Comparison of ENCODE assay signal across 8 cellular contexts in genomic region chr1:151281225-151281968, GRCh38. TPM values are rescaled to one million over a fixed set of nuclear protein-coding genes. Genes with fewer than 3 reads are reported as not detected.
DNase-seq lines count a peak whose midpoint lies in the region; ATAC-seq, FAIRE-seq and TF ChIP-seq lines count a peak whose summit lies in the region.

No MANE protein-coding gene starts in this region.

- no peak for TF ChIP-seq EP300 in A549 (IDR thresholded peaks at IDR 0.05)

- POLR2A ChIA-PET in A549 (lab: Yijun Ruan, JAX) = interaction anchor here (0.8 to 1.6 kb wide), 16 partner anchors 8 to 163 kb away, joined by 3 to 18 read pairs (median 4); partner anchors contain the start of genes PI4KB, PSMB4, PSMD4 and VPS72

- peak overlapping the region; percentile 88 to 96 (median 90) for H3K9ac ChIP-seq in skeletal muscle tissue (ENCODE audit: low read depth in 1 of 3, low read length in 3 of 3)

- ATAC-seq in A549 (peak; percentile 67 to 73), GM18868 (IDR thresholded peaks at IDR 0.05; ENCODE audit: unreplicated experiment) (peak; percentile 23), HG03108 (IDR thresholded peaks at IDR 0.05; ENCODE audit: unreplicated experiment) (peak; percentile 35)

- CTCF ChIA-PET in A549 (lab: Yijun Ruan, JAX) = interaction anchor here (0.6 to 1.9 kb wide), 18 partner anchors 9 to 456 kb away, joined by 3 to 13 read pairs (median 4); partner anchors contain the start of gene PSMD4

- intact Hi-C loops in breast epithelium (cut with DNase I; ENCODE audit: low total_unique reads) = loop anchor here (5.0 kb wide), 1 partner anchor 1129 kb away; no protein-coding TSS in a partner anchor

- H3K27me3 ChIP-seq in breast epithelium (no peaks in the 10 kb centered on the region), skeletal muscle tissue (ENCODE audit: control insufficient read depth in 3 of 3, insufficient read depth in 3 of 3, low read length in 3 of 3) (no peaks in the 10 kb centered on the region)

- peak overlapping the region; percentile 75 for H3K4me3 ChIP-seq in A549
- H3K4me3 ChIP-seq in breast epithelium = peak overlapping the region; percentile 76 to 92 (median 79)
- H3K4me3 ChIP-seq in iPS-18c (ENCODE audit: insufficient read depth, low read depth, low read length) = peak overlapping the region; percentile 88
- H3K4me3 ChIP-seq in skeletal muscle tissue (ENCODE audit: low read length in 3 of 3) = peak overlapping the region; percentile 77 to 100 (median 80)

- DNase-seq in A549 (ENCODE audit: low read depth in 1 of 2, low spot score in 1 of 2) (peak; percentile 96 to 99), NCI-H2196 (lab: John Stamatoyannopoulos, UW; ENCODE audit: unreplicated experiment) (peak; percentile 97), breast epithelium (ENCODE audit: low spot score in 2 of 2) (peak; percentile 96 to 99)

- peaks cover 13% of the 10 kb centered on the region for H3K4me1 ChIP-seq in A549
- H3K4me1 ChIP-seq in breast epithelium = peaks cover 7 to 11% of the 10 kb centered on the region in 2 donors
- peaks cover 15 to 36% (median 24%) of the 10 kb centered on the region in 3 donors for H3K4me1 ChIP-seq in skeletal muscle tissue (ENCODE audit: control insufficient read depth in 3 of 3, insufficient read depth in 3 of 3, low read length in 3 of 3)

- H3K36me3 ChIP-seq in breast epithelium = no peaks in the 10 kb centered on the region
- H3K36me3 ChIP-seq in skeletal muscle tissue (ENCODE audit: control insufficient read depth in 3 of 3, insufficient read depth in 3 of 3, low read length in 3 of 3) = peaks cover 6 to 13% (median 6%) of the 10 kb centered on the region in 3 donors

- no peak for TF ChIP-seq RAD21 in A549 (conservative IDR thresholded peaks at IDR 0.05 in 1 of 2, IDR thresholded peaks at IDR 0.05 in 1 of 2)

- TF ChIP-seq POLR2A in A549 (IDR thresholded peaks at IDR 0.05; ENCODE audit: low read length) (peak; percentile 15; the same call in 1 of the 2 replicates), breast epithelium (IDR thresholded peaks at IDR 0.05) (peak; percentile 66)

- H3K27ac ChIP-seq in A549 (peak overlapping the region; percentile 90 to 92), VCaP (peak overlapping the region; percentile 92), breast epithelium (peak overlapping the region; percentile 99 to 100), skeletal muscle tissue (ENCODE audit: low read depth, low read length) (peak overlapping the region; percentile 98)

- TF ChIP-seq CTCF in A549 (IDR thresholded peaks at IDR 0.05) (no peak), VCaP (conservative IDR thresholded peaks at IDR 0.05) (no peak), breast epithelium (IDR thresholded peaks at IDR 0.05) (peak in 2 of 3 donors; percentile 40 to 47)

- H3K4me2 ChIP-seq in A549 = peak overlapping the region; percentile 78

- H3K9me3 ChIP-seq in A549 (no peaks in the 10 kb centered on the region), breast epithelium (no peaks in the 10 kb centered on the region), iPS-18c (ENCODE audit: control insufficient read depth, insufficient read depth, low read length) (no peaks in the 10 kb centered on the region), skeletal muscle tissue (ENCODE audit: control insufficient read depth in 3 of 3, low read length in 3 of 3) (no peaks in the 10 kb centered on the region)

- FAIRE-seq in A549 (lab: Jason Lieb, UNC) = no peak

- WGBS in A549 (ENCODE audit: missing lambda C conversion rate) = 1% methylated on average over 48 of the region's 48 CpGs

TF ChIP-seq in A549, 52 proteins besides CTCF, POLR2A, EP300 and RAD21 (continues in another document):
- peak; percentile 64; the same call in 1 of the 2 replicates for TF ChIP-seq MAZ (IDR thresholded peaks at IDR 0.05; ENCODE audit: borderline replicate concordance, low read depth, low read length)
- no peak for TF ChIP-seq PBX3 (IDR thresholded peaks at IDR 0.05)
- peak; percentile 75 for TF ChIP-seq HOXB5 (CRISPR knock-in tag; IDR thresholded peaks at IDR 0.05)
- no peak for TF ChIP-seq CBX8 (IDR thresholded peaks at IDR 0.05)
- TF ChIP-seq, protein P1, sequence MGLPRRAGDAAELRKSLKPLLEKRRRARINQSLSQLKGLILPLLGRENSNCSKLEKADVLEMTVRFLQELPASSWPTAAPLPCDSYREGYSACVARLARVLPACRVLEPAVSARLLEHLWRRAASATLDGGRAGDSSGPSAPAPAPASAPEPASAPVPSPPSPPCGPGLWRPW (IDR thresholded peaks at IDR 0.05) = no peak
- TF ChIP-seq RCOR1 (IDR thresholded peaks at IDR 0.05; ENCODE audit: low read depth, low read length) = no peak
- TF ChIP-seq RARB (CRISPR knock-in tag; IDR thresholded peaks at IDR 0.05) = no peak
- TF ChIP-seq POLR2AphosphoS2 (conservative IDR thresholded peaks at IDR 0.05; ENCODE audit: low read length) = no peak
- TF ChIP-seq NFE2L2 (conservative IDR thresholded peaks at IDR 0.05; ENCODE audit: low read length) = no peak
- peak; percentile 25; the same call in 1 of the 2 replicates for TF ChIP-seq TP53 (CRISPR knock-in tag; IDR thresholded peaks at IDR 0.05)
- TF ChIP-seq BHLHE40 (IDR thresholded peaks at IDR 0.05; ENCODE audit: low read depth, low read length) = peak; percentile 82
- no peak for TF ChIP-seq SREBF2 (IDR thresholded peaks at IDR 0.05)
- no peak for TF ChIP-seq KDM5A (IDR thresholded peaks at IDR 0.05)
- no peak for TF ChIP-seq ZSCAN20 (CRISPR knock-in tag; IDR thresholded peaks at IDR 0.05)
- TF ChIP-seq, protein P2, sequence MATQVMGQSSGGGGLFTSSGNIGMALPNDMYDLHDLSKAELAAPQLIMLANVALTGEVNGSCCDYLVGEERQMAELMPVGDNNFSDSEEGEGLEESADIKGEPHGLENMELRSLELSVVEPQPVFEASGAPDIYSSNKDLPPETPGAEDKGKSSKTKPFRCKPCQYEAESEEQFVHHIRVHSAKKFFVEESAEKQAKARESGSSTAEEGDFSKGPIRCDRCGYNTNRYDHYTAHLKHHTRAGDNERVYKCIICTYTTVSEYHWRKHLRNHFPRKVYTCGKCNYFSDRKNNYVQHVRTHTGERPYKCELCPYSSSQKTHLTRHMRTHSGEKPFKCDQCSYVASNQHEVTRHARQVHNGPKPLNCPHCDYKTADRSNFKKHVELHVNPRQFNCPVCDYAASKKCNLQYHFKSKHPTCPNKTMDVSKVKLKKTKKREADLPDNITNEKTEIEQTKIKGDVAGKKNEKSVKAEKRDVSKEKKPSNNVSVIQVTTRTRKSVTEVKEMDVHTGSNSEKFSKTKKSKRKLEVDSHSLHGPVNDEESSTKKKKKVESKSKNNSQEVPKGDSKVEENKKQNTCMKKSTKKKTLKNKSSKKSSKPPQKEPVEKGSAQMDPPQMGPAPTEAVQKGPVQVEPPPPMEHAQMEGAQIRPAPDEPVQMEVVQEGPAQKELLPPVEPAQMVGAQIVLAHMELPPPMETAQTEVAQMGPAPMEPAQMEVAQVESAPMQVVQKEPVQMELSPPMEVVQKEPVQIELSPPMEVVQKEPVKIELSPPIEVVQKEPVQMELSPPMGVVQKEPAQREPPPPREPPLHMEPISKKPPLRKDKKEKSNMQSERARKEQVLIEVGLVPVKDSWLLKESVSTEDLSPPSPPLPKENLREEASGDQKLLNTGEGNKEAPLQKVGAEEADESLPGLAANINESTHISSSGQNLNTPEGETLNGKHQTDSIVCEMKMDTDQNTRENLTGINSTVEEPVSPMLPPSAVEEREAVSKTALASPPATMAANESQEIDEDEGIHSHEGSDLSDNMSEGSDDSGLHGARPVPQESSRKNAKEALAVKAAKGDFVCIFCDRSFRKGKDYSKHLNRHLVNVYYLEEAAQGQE (IDR thresholded peaks at IDR 0.05) = peak; percentile 35; the same call in 1 of the 2 replicates
- no peak for TF ChIP-seq FOXS1 (CRISPR knock-in tag; IDR thresholded peaks at IDR 0.05)
- no peak for TF ChIP-seq HOXA7 (CRISPR knock-in tag; IDR thresholded peaks at IDR 0.05)
- no peak for TF ChIP-seq HDAC2 (IDR thresholded peaks at IDR 0.05)
- no peak for TF ChIP-seq CBX2 (IDR thresholded peaks at IDR 0.05; ENCODE audit: borderline replicate concordance, low read depth)
- peak; percentile 23; the same call in 1 of the 2 replicates for TF ChIP-seq GATA3 (IDR thresholded peaks at IDR 0.05; ENCODE audit: borderline replicate concordance)

RNA-seq across cellular contexts. Expression of gene ZNF687, which starts 0.7 kb away (rescaled TPM):
- polyA plus RNA-seq in A549 (2011; rRNA removed) (14.0 and 14.3 TPM in 2 replicates), A549 (2017; fragmentation: RNase III; extraction: RNeasy Plus Mini Kit Qiagen cat#74134 plus additional on column Dnase treatment) (16.3 to 18.4 TPM (median 17.5 TPM) in 3 replicates)
- 12.8 and 19.3 TPM in 2 replicates for polyA plus RNA-seq in A549 (2012; cell fraction: cytosol; rRNA removed)
- 34.6 and 46.3 TPM in 2 replicates for polyA plus RNA-seq in A549 (2012; cell fraction: nucleus; rRNA removed)
- polyA minus RNA-seq in A549 (2011; rRNA and poly(A)+ RNA removed) = 52.0 and 52.8 TPM in 2 replicates
- total RNA-seq in breast epithelium (10 to 100 TPM; 20.6 to 31.6 (median 25.9) TPM), skeletal muscle tissue (5.7 TPM)

RNA-seq across cellular contexts. Expression of gene PSMD4, which starts 26.9 kb away (rescaled TPM):
- polyA plus RNA-seq in A549 (2011; rRNA removed) (241 and 265 TPM in 2 replicates), A549 (2017; fragmentation: RNase III; extraction: RNeasy Plus Mini Kit Qiagen cat#74134 plus additional on column Dnase treatment) (207 to 218 TPM (median 210 TPM) in 3 replicates)
- 356 and 395 TPM in 2 replicates for polyA plus RNA-seq in A549 (2012; cell fraction: cytosol; rRNA removed)
- polyA plus RNA-seq in A549 (2012; cell fraction: nucleus; rRNA removed) = 270 and 344 TPM in 2 replicates
- 218 and 220 TPM in 2 replicates for polyA minus RNA-seq in A549 (2011; rRNA and poly(A)+ RNA removed)
- total RNA-seq in breast epithelium (100 to 1,000 TPM; 108 to 188 (median 140) TPM), skeletal muscle tissue (145 TPM)

RNA-seq across cellular contexts. Expression of gene PI4KB, which starts 45.8 kb away (rescaled TPM):
- polyA plus RNA-seq in A549 (2011; rRNA removed) (34.4 and 37.7 TPM in 2 replicates), A549 (2017; fragmentation: RNase III; extraction: RNeasy Plus Mini Kit Qiagen cat#74134 plus additional on column Dnase treatment) (26.3 to 27.6 TPM (median 26.8 TPM) in 3 replicates)
- polyA plus RNA-seq in A549 (2012; cell fraction: cytosol; rRNA removed) = 32.3 and 37.4 TPM in 2 replicates
- polyA plus RNA-seq in A549 (2012; cell fraction: nucleus; rRNA removed) = 37.4 and 40.0 TPM in 2 replicates
- polyA minus RNA-seq in A549 (2011; rRNA and poly(A)+ RNA removed) = 78.2 and 106 TPM in 2 replicates
- total RNA-seq in breast epithelium (10 to 100 TPM; 59.2 to 91.8 (median 69.8) TPM), skeletal muscle tissue (30.3 TPM)

Comparison
In these comparisons a context has a peak if more than half of its experiments do, and no peak if none do; other contexts are left out.
1. Peak in every context shown above with its lines: DNase-seq, ATAC-seq, H3K4me3 ChIP-seq and H3K27ac ChIP-seq.
2. CTCF ChIP-seq: peak in breast epithelium (2 of 3); none in A549 (single experiment) and VCaP (single experiment).